ENCODE assay signal across 28 cellular contexts in genomic region chr18:32759768-32760167, GRCh38. TPM values are rescaled to one million over a fixed set of nuclear protein-coding genes. Genes with fewer than 3 reads are reported as not detected.
DNase-seq lines count a peak whose midpoint lies in the region; ATAC-seq and TF ChIP-seq lines count a peak whose summit lies in the region.
"Had no signal": no experiment of that assay in that cellular context is flagged by ENCODE, and none has a peak within 500 bp of the region (broad histone marks: within the 10 kb centered on the region; RNA-seq: fewer than 3 reads in every experiment).

No MANE protein-coding gene starts in this region.

- H3K4me3 ChIP-seq in DND-41 (ENCODE audit: low read depth in 1 of 2, low read length in 2 of 2) (no peak overlapping the region), Karpas-422 (ENCODE audit: low read length) (peak overlapping the region; percentile 23), iPS-20b (ENCODE audit: low read length) (peak overlapping the region; percentile 29; the same call in 1 of the 2 replicates), ascending aorta (no peak overlapping the region)
- H3K4me3 ChIP-seq: PC-9, thyroid gland had no signal

- H3K36me3 ChIP-seq in DND-41 (ENCODE audit: insufficient read depth, low read length), result no peaks in the 10 kb centered on the region
- H3K36me3 ChIP-seq in Karpas-422 (ENCODE audit: insufficient read depth, low read length), result 0 out of 2 replicates have a peak, but pooled peaks cover 4% of the 10 kb centered on the region
- no peaks in the 10 kb centered on the region for H3K36me3 ChIP-seq in iPS-20b (ENCODE audit: insufficient read depth, low read depth, low read length)
- H3K36me3 ChIP-seq in ascending aorta, result no peaks in the 10 kb centered on the region
- H3K36me3 ChIP-seq: thyroid gland had no signal

- no peaks in the 10 kb centered on the region for H3K27me3 ChIP-seq in DND-41 (ENCODE audit: insufficient read depth, low read length, poor library complexity)
- H3K27me3 ChIP-seq in Karpas-422 (ENCODE audit: low read length), result no peaks in the 10 kb centered on the region
- no peaks in the 10 kb centered on the region for H3K27me3 ChIP-seq in iPS-20b (ENCODE audit: insufficient read depth, low read length)
- H3K27me3 ChIP-seq in ascending aorta, result no peaks in the 10 kb centered on the region
- H3K27me3 ChIP-seq: thyroid gland had no signal

- TF ChIP-seq CTCF in DND-41 (IDR thresholded peaks at IDR 0.05; ENCODE audit: borderline replicate concordance, extremely low read depth, low read length, poor library complexity, severe bottlenecking), result no peak
- no peak for TF ChIP-seq CTCF in ascending aorta (IDR thresholded peaks at IDR 0.05)

- DNase-seq in DND-41 (no peak), Karpas-422 (peak; percentile 49), LoVo (ENCODE audit: low spot score) (no peak), ascending aorta (ENCODE audit: low spot score in 2 of 2) (no peak)
- DNase-seq: activated CD4-positive, alpha-beta memory T cell treated with anti-CD3 and anti-CD28 coated beads, Interleukin-2, amount 10 ng/mL, durations not matched to agents 7 days and 5 days; activated effector memory CD4-positive, alpha-beta T cell treated with Interleukin-2 at 50 U/mL for 16 hours; activated naive CD8-positive, alpha-beta T cell treated with anti-CD3 and anti-CD28 coated beads for 36 hours; CD4-positive, alpha-beta memory T cell; central memory CD4-positive, alpha-beta T cell; GF-D8; islet precursor cell; KBM-7; midbrain; NCI-H146; NCI-H2171 treated with DMSO at 0.1 percent for 48 hours; NCI-H526 treated with DMSO at 0.1 percent for 48 hours; PC-9; right cardiac atrium; SHP77; stimulated activated naive CD8-positive, alpha-beta T cell treated with anti-CD3 and anti-CD28 coated beads, Interleukin-15, amount 100 ng/mL, for 72 hours; thyroid gland had no signal

- no peaks in the 10 kb centered on the region for H3K9me3 ChIP-seq in DND-41 (ENCODE audit: insufficient read depth, low read length, severe bottlenecking)
- no peaks in the 10 kb centered on the region for H3K9me3 ChIP-seq in Karpas-422 (ENCODE audit: low read length)
- H3K9me3 ChIP-seq in iPS-20b (ENCODE audit: insufficient read depth, low read depth, low read length), result no peaks in the 10 kb centered on the region
- no peaks in the 10 kb centered on the region for H3K9me3 ChIP-seq in ascending aorta
- H3K9me3 ChIP-seq: thyroid gland had no signal

- ATAC-seq in DND-41 (ENCODE audit: insufficient read depth, low read depth) (peak; percentile 32), GM18907 (IDR thresholded peaks at IDR 0.05; ENCODE audit: unreplicated experiment) (peak; percentile 35), GM21825 (IDR thresholded peaks at IDR 0.05; ENCODE audit: unreplicated experiment) (no peak)
- ATAC-seq: natural killer cell treated with Interleukin-12 subunit alpha and Interleukin-12 subunit beta and Interleukin-15 and Interleukin-18, amount 100 ng/mL, for 72 hours; right cardiac atrium; stimulated activated naive CD8-positive, alpha-beta T cell treated with anti-CD3 and anti-CD28 coated beads, Interleukin-15, amount 100 ng/mL, for 72 hours had no signal

- H3K79me2 ChIP-seq in DND-41 (ENCODE audit: insufficient read depth, low read length) (no peaks in the 10 kb centered on the region), Karpas-422 (ENCODE audit: low read length) (no peaks in the 10 kb centered on the region)
- H3K79me2 ChIP-seq: parathyroid adenoma had no signal

- peak overlapping the region; percentile 2; the same call in 1 of the 2 replicates for H2AFZ ChIP-seq in DND-41 (ENCODE audit: low read depth, low read length)
- no peak overlapping the region for H2AFZ ChIP-seq in Karpas-422 (ENCODE audit: low read length)
- H2AFZ ChIP-seq: parathyroid adenoma, PC-9 had no signal

- peak overlapping the region; percentile 52 for H3K9ac ChIP-seq in DND-41 (ENCODE audit: low read depth, low read length)
- H3K9ac ChIP-seq in Karpas-422 (ENCODE audit: low read length), result peak overlapping the region; percentile 28
- H3K9ac ChIP-seq in iPS-20b (ENCODE audit: low read depth, low read length), result no peak overlapping the region
- H3K9ac ChIP-seq: parathyroid adenoma had no signal

- intact Hi-C loops in ascending aorta (cut with DNase I), result no loop called here

- no peaks in the 10 kb centered on the region for H3K9me2 ChIP-seq in Karpas-422 (replicated peaks; ENCODE audit: insufficient read depth, low read length)

- H4K20me1 ChIP-seq in DND-41 (ENCODE audit: insufficient read depth, low read length) (no peaks in the 10 kb centered on the region), Karpas-422 (ENCODE audit: insufficient read depth, low read depth, low read length) (no peaks in the 10 kb centered on the region)

- H3K4me1 ChIP-seq in DND-41 (ENCODE audit: insufficient read depth, low read length), result peaks cover 47% of the 10 kb centered on the region
- peaks cover 97% of the 10 kb centered on the region for H3K4me1 ChIP-seq in Karpas-422 (ENCODE audit: low read length)
- peaks cover 39% of the 10 kb centered on the region; the same call in 1 of the 2 replicates for H3K4me1 ChIP-seq in iPS-20b (ENCODE audit: insufficient read depth, low read length)
- no peaks in the 10 kb centered on the region for H3K4me1 ChIP-seq in ascending aorta
- H3K4me1 ChIP-seq: parathyroid adenoma had no signal

- H3K4me2 ChIP-seq in DND-41 (ENCODE audit: insufficient read depth, low read length) (peak overlapping the region; percentile 56), Karpas-422 (ENCODE audit: low read depth, low read length, poor library complexity, severe bottlenecking) (peak overlapping the region; percentile 66)
- H3K4me2 ChIP-seq: PC-9 had no signal

- H3K27ac ChIP-seq in DND-41 (ENCODE audit: low read length) (peak overlapping the region; percentile 81), Karpas-422 (ENCODE audit: low read length) (peak overlapping the region; percentile 93), iPS-20b (ENCODE audit: low read length) (no peak overlapping the region), ascending aorta (no peak overlapping the region)
- H3K27ac ChIP-seq: parathyroid adenoma, PC-9, thyroid gland had no signal

RNA-seq across cellular contexts. Expression of gene KLHL14, which starts 13.1 kb away (rescaled TPM):
- 17.2 and 20.5 TPM in 2 replicates for total RNA-seq in Karpas-422 (2014; rRNA removed; shearing (Covaris generic); ENCODE audit: low replicate concordance)
- total RNA-seq in ascending aorta, result not detected
- total RNA-seq: activated CD4-positive, alpha-beta memory T cell treated with anti-CD3 and anti-CD28 coated beads, Interleukin-2, amount 10 ng/mL, durations not matched to agents 7 days and 5 days; CD4-positive, alpha-beta memory T cell; fibroblast of lung; HT-29; PC-9 had no signal

Comparison
In these comparisons a context has a peak if more than half of its experiments do, and no peak if none do; other contexts are left out.
1. H3K27ac ChIP-seq: peak in DND-41 (single experiment) and Karpas-422 (single experiment); none in iPS-20b (single experiment) and ascending aorta (0 of 2).
2. H3K4me3 ChIP-seq: peak in Karpas-422 (single experiment) and iPS-20b (single experiment); none in DND-41 (0 of 2) and ascending aorta (0 of 2).
3. RNA of gene KLHL14, which starts 13.1 kb away (total RNA-seq): 17.2 to 20.5 TPM in Karpas-422; not detected in ascending aorta (single experiment); every median in the first group is over 10 times any median in the second.